Comparison of ENCODE assay signal across 8 cellular contexts in genomic region chr5:93585054-93585751, GRCh38. TPM values are rescaled to one million over a fixed set of nuclear protein-coding genes. Genes with fewer than 3 reads are reported as not detected.
DNase-seq lines count a peak whose midpoint lies in the region; ATAC-seq and TF ChIP-seq lines count a peak whose summit lies in the region.

No MANE protein-coding gene starts in this region.

- H3K36me3 ChIP-seq in SK-N-SH (replicated peaks in 1 of 2; ENCODE audit: control insufficient read depth in 1 of 2, insufficient read depth in 2 of 2, low read length in 1 of 2) (peaks cover 3 to 7% of the 10 kb centered on the region in 2 experiments), RWPE2 (ENCODE audit: low read depth) (no peaks in the 10 kb centered on the region), neuronal stem cell (replicated peaks in 1 of 2; ENCODE audit: control insufficient read depth in 2 of 2, insufficient read depth in 2 of 2, low read length in 2 of 2) (peaks cover 7 to 50% of the 10 kb centered on the region in 2 donors)

- H3K27me3 ChIP-seq in SK-N-SH (ENCODE audit: insufficient read depth) = no peaks in the 10 kb centered on the region
- H3K27me3 ChIP-seq in RWPE2 (ENCODE audit: insufficient read depth, poor library complexity, severe bottlenecking) = peaks cover 11% of the 10 kb centered on the region
- H3K27me3 ChIP-seq in neuronal stem cell (ENCODE audit: control insufficient read depth in 3 of 3, insufficient read depth in 3 of 3, low read depth in 1 of 3, low read length in 3 of 3) = peaks cover 0 to 15% (median 4%) of the 10 kb centered on the region in 3 experiments

- H3K27ac ChIP-seq in SK-N-SH (ENCODE audit: low read depth in 2 of 2, low read length in 1 of 2) (peak overlapping the region; percentile 51 to 92), RWPE2 (ENCODE audit: poor library complexity, severe bottlenecking) (no peak overlapping the region), neuronal stem cell (replicated peaks; ENCODE audit: low read length) (peak overlapping the region; percentile 91)

- TF ChIP-seq CTCF in SK-N-SH (IDR thresholded peaks at IDR 0.05) (no peak), RWPE2 (IDR thresholded peaks at IDR 0.05; ENCODE audit: poor library complexity, severe bottlenecking) (no peak), epithelial cell of proximal tubule (conservative IDR thresholded peaks at IDR 0.05; ENCODE audit: low read depth, low read length) (no peak)

- H2AK5ac ChIP-seq in neuronal stem cell (ENCODE audit: low read depth, low read length) = no peak overlapping the region

- H2AFZ ChIP-seq in SK-N-SH (ENCODE audit: low read depth) (peak overlapping the region; percentile 78; the same call in 1 of the 2 replicates), neuronal stem cell (ENCODE audit: low read length) (no peak overlapping the region)

- H3K9me2 ChIP-seq in SK-N-SH = no peaks in the 10 kb centered on the region

- no peak overlapping the region for H2BK15ac ChIP-seq in neuronal stem cell (ENCODE audit: low read length)

- no peak overlapping the region for H4K8ac ChIP-seq in neuronal stem cell (ENCODE audit: low read depth, low read length)

- H3K4me1 ChIP-seq in SK-N-SH (ENCODE audit: control insufficient read depth in 1 of 2, insufficient read depth in 2 of 2, low read depth in 1 of 2, low read length in 1 of 2) (peaks cover 0 to 14% of the 10 kb centered on the region in 2 experiments; a peak in 2 of 4 replicates), RWPE2 (ENCODE audit: insufficient read depth, poor library complexity, severe bottlenecking) (no peaks in the 10 kb centered on the region), neuronal stem cell (ENCODE audit: control insufficient read depth in 2 of 2, insufficient read depth in 1 of 2, low read depth in 1 of 2, low read length in 2 of 2) (peaks cover 10 to 11% of the 10 kb centered on the region in 2 donors)

- DNase-seq in SK-N-SH (peak; percentile 77), RWPE2 (ENCODE audit: low spot score) (no peak), epithelial cell of proximal tubule (ENCODE audit: low read depth) (no peak), neuronal stem cell (ENCODE audit: low spot score) (peak; percentile 29), middle frontal gyrus (ENCODE audit: extremely low spot score, low spot score) (no peak), activated gamma-delta T cell (lab: John Stamatoyannopoulos, UW) (no peak)

- no peak overlapping the region for H2BK12ac ChIP-seq in neuronal stem cell (ENCODE audit: low read length)

- H3K4me3 ChIP-seq in SK-N-SH (ENCODE audit: low read depth in 2 of 2, low read length in 1 of 2) (peak overlapping the region; percentile 86 to 87), RWPE2 (ENCODE audit: severe bottlenecking) (peak overlapping the region; percentile 91), epithelial cell of proximal tubule (ENCODE audit: low read depth, low read length) (peak overlapping the region; percentile 68), neuronal stem cell (ENCODE audit: low read length in 2 of 2) (peak overlapping the region; percentile 97 to 98)

- H3K9me3 ChIP-seq in SK-N-SH (no peaks in the 10 kb centered on the region), RWPE2 (ENCODE audit: severe bottlenecking) (no peaks in the 10 kb centered on the region), neuronal stem cell (replicated peaks in 1 of 2; ENCODE audit: control insufficient read depth in 2 of 2, insufficient read depth in 1 of 2, low read depth in 1 of 2, low read length in 2 of 2) (peaks cover 0 to 2% of the 10 kb centered on the region in 2 donors)

- H3K18ac ChIP-seq in neuronal stem cell (ENCODE audit: low read length) = peak overlapping the region; percentile 94

- H3K4me2 ChIP-seq in SK-N-SH = peak overlapping the region; percentile 95
- peak overlapping the region; percentile 65 for H3K4me2 ChIP-seq in neuronal stem cell (ENCODE audit: insufficient read depth, low read length, poor library complexity, severe bottlenecking)

- TF ChIP-seq EP300 in SK-N-SH (IDR thresholded peaks at IDR 0.05; ENCODE audit: borderline replicate concordance in 1 of 2, low read depth in 1 of 2, low read length in 1 of 2) = no peak

- no peaks in the 10 kb centered on the region; the same call in 1 of the 2 replicates for H4K20me1 ChIP-seq in SK-N-SH (ENCODE audit: insufficient read depth)

- H3K79me1 ChIP-seq in neuronal stem cell (ENCODE audit: low read depth, low read length) = peaks cover 11% of the 10 kb centered on the region

- no peak overlapping the region for H2BK120ac ChIP-seq in neuronal stem cell (ENCODE audit: low read depth, low read length)

- no peak overlapping the region for H3K4ac ChIP-seq in neuronal stem cell (ENCODE audit: low read length)

- H3F3A ChIP-seq in SK-N-SH (replicated peaks; ENCODE audit: insufficient read depth) = peaks cover 24% of the 10 kb centered on the region

- H3K23ac ChIP-seq in neuronal stem cell (ENCODE audit: low read depth, low read length, poor library complexity) = no peak overlapping the region

- POLR2A ChIA-PET in SK-N-SH (lab: Yijun Ruan, JAX) = interaction anchor here (0.9 to 2.1 kb wide), 3 partner anchors 16 to 36 kb away, joined by 4 to 7 read pairs (median 5); no protein-coding TSS in a partner anchor

- ATAC-seq in SK-N-SH treated with all-trans-retinoic acid at 6 μM for 48 hours (no peak), RWPE2 (ENCODE audit: low read depth) (0 out of 3 replicates have a peak, but pooled peaks have one; percentile 1), GM18861 (IDR thresholded peaks at IDR 0.05; ENCODE audit: unreplicated experiment) (no peak)

- H4K91ac ChIP-seq in neuronal stem cell (ENCODE audit: low read depth, low read length, poor library complexity) = no peak overlapping the region

- 2% methylated on average over 23 of the region's 68 CpGs for WGBS in SK-N-SH (ENCODE audit: low lambda C conversion rate)
- whole genome bisulfite sequencing in neuronal stem cell (ENCODE audit: extremely low coverage in 2 of 2, insufficient read length in 2 of 2, insufficient replicate concordance in 1 of 2), 2 donors = no CpG with 5 or more reads among the region's 68 CpGs

- H3K14ac ChIP-seq in neuronal stem cell (ENCODE audit: low read length) = no peak overlapping the region

- H3K79me2 ChIP-seq in SK-N-SH (ENCODE audit: insufficient read depth) = peaks cover 78% of the 10 kb centered on the region

- TF ChIP-seq RAD21 in SK-N-SH (IDR thresholded peaks at IDR 0.05; ENCODE audit: low read length) = no peak

- peak overlapping the region; percentile 76 for H2BK5ac ChIP-seq in neuronal stem cell (ENCODE audit: low read length)

- CTCF ChIA-PET in SK-N-SH (lab: Yijun Ruan, JAX) = interaction anchor here (1.0 to 4.3 kb wide), 7 partner anchors 16 to 1265 kb away, joined by 3 to 32 read pairs (median 7); no protein-coding TSS in a partner anchor

- peak overlapping the region; percentile 76 for H3K9ac ChIP-seq in SK-N-SH
- H3K9ac ChIP-seq in neuronal stem cell (ENCODE audit: low read depth, low read length, poor library complexity) = peak overlapping the region; percentile 94

TF ChIP-seq in SK-N-SH, 30 proteins besides CTCF, POLR2A, EP300 and RAD21 (continues in another document):
- TF ChIP-seq, protein P1, sequence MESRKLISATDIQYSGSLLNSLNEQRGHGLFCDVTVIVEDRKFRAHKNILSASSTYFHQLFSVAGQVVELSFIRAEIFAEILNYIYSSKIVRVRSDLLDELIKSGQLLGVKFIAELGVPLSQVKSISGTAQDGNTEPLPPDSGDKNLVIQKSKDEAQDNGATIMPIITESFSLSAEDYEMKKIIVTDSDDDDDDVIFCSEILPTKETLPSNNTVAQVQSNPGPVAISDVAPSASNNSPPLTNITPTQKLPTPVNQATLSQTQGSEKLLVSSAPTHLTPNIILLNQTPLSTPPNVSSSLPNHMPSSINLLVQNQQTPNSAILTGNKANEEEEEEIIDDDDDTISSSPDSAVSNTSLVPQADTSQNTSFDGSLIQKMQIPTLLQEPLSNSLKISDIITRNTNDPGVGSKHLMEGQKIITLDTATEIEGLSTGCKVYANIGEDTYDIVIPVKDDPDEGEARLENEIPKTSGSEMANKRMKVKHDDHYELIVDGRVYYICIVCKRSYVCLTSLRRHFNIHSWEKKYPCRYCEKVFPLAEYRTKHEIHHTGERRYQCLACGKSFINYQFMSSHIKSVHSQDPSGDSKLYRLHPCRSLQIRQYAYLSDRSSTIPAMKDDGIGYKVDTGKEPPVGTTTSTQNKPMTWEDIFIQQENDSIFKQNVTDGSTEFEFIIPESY (IDR thresholded peaks at IDR 0.05; ENCODE audit: borderline replicate concordance, low read depth) = no peak

TF ChIP-seq in SK-N-SH treated with all-trans-retinoic acid at 6 μM for 48 hours, 23 proteins besides CTCF, POLR2A, EP300 and RAD21:
- no peak for TF ChIP-seq ESRRG (CRISPR knock-in tag; IDR thresholded peaks at IDR 0.05)
- no peak for TF ChIP-seq TCF4 (CRISPR knock-in tag; IDR thresholded peaks at IDR 0.05; ENCODE audit: borderline replicate concordance)

RNA-seq across cellular contexts. Expression of gene NR2F1, which starts 2.2 kb away (rescaled TPM):
- 40.0 and 47.1 TPM in 2 replicates for polyA plus RNA-seq in SK-N-SH (2012; rRNA removed)
- 24.5 and 41.7 TPM in 2 replicates for polyA plus RNA-seq in SK-N-SH (2012; cell fraction: cytosol; rRNA removed)
- polyA plus RNA-seq in SK-N-SH (2012; cell fraction: nucleus; rRNA removed) = 82.7 and 105 TPM in 2 replicates
- 12.6 and 14.8 TPM in 2 replicates for total RNA-seq in epithelial cell of proximal tubule
- polyA plus RNA-seq in neuronal stem cell (2013, experiment 1 of 2) = 63.6 TPM
- polyA plus RNA-seq in neuronal stem cell (2013, experiment 2 of 2) = 66.2 TPM

RNA-seq across cellular contexts. Expression of gene NR2F1-AS1, which starts 4.2 kb away (rescaled TPM):
- polyA plus RNA-seq in SK-N-SH (2012; rRNA removed) = 7.4 and 8.3 TPM in 2 replicates
- polyA plus RNA-seq in SK-N-SH (2012; cell fraction: cytosol; rRNA removed) = 9.3 and 13.1 TPM in 2 replicates
- polyA plus RNA-seq in SK-N-SH (2012; cell fraction: nucleus; rRNA removed) = 12.3 TPM in 2 replicates
- total RNA-seq in epithelial cell of proximal tubule = 1.2 and 1.6 TPM in 2 replicates
- polyA plus RNA-seq in neuronal stem cell (2013, experiment 1 of 2) = 12.0 TPM
- polyA plus RNA-seq in neuronal stem cell (2013, experiment 2 of 2) = 12.9 TPM

Comparison
In these comparisons a context has a peak if more than half of its experiments do, and no peak if none do; other contexts are left out.
1. DNase-seq: peak in SK-N-SH (single experiment) and neuronal stem cell (single experiment); none in RWPE2 (single experiment), epithelial cell of proximal tubule (single experiment), middle frontal gyrus (single experiment) and activated gamma-delta T cell (single experiment).
2. Peak in every context shown above with its lines, with median percentiles within 50 percentile points of each other: H3K4me3 ChIP-seq.